In genomic region chr4:184428787-184429186, GRCh38 we compare ENCODE assay signal across 26 cellular contexts.
"Had no signal": no experiment of that assay in that cellular context is flagged by ENCODE, and none has a peak within 500 bp of the region (broad histone marks: within the 10 kb centered on the region; RNA-seq: fewer than 3 reads in every experiment).

No MANE protein-coding gene starts in this region.

- H3K27me3 ChIP-seq: esophagus muscularis mucosa, foreskin keratinocyte, heart left ventricle, tibial artery had no signal

- H3K4me3 ChIP-seq: esophagus muscularis mucosa, heart left ventricle, tibial artery had no signal

- H3K9ac ChIP-seq: parathyroid adenoma, SK-N-SH had no signal

- H3K27ac ChIP-seq: foreskin keratinocyte had no signal

- H3K4me3 Mint-ChIP-seq: activated naive CD8-positive, alpha-beta T cell; activated T-cell treated with anti-CD3 and anti-CD28 coated beads, Interleukin-2, amount 50 U/mL, for 4 hours; central memory CD8-positive, alpha-beta T cell; dendritic cell treated with granulocyte-macrophage colony-stimulating factor and Interleukin-4, amounts not matched to agents 40 ng/mL and 50 ng/mL, for 4 days; mesothelial cell of epicardium; neural crest cell; T-helper 17 cell had no signal

- H3K9me3 ChIP-seq: esophagus muscularis mucosa, heart left ventricle, SK-N-SH, tibial artery had no signal

- H3K27ac Mint-ChIP-seq: mesothelial cell of epicardium had no signal

- H2AFZ ChIP-seq: parathyroid adenoma had no signal

- H3K9me3 Mint-ChIP-seq: activated T-cell treated with anti-CD3 and anti-CD28 coated beads, Interleukin-2, amount 50 U/mL, for 4 hours; activated T-helper 2 cell treated with anti-CD3 and anti-CD28 coated beads, Interferon-gamma antibody, Interleukin-2, Interleukin-4, amounts not matched to agents 10 μg/mL and 5 μg/mL and 100 μg/mL, durations not matched to agents 14 hours and 24 hours and 36 hours; central memory CD8-positive, alpha-beta T cell; dendritic cell treated with granulocyte-macrophage colony-stimulating factor and Interleukin-4, amounts not matched to agents 40 ng/mL and 50 ng/mL, for 4 days; mesothelial cell of epicardium; naive B cell; neural crest cell had no signal

- ATAC-seq: activated T-cell treated with anti-CD3 and anti-CD28 coated beads, Interleukin-2, amount 50 U/mL, for 4 hours; foreskin keratinocyte; heart left ventricle; right cardiac atrium; T-helper 17 cell had no signal

- H3K27me3 Mint-ChIP-seq: activated naive CD8-positive, alpha-beta T cell; central memory CD8-positive, alpha-beta T cell; dendritic cell treated with granulocyte-macrophage colony-stimulating factor and Interleukin-4, amounts not matched to agents 40 ng/mL and 50 ng/mL, for 4 days; naive B cell; T-helper 17 cell had no signal

- H3K4me1 ChIP-seq: foreskin keratinocyte had no signal

- FAIRE-seq: bronchial epithelial cell had no signal

- DNase-seq: activated CD4-positive, alpha-beta T cell treated with anti-CD3 and anti-CD28 coated beads for 4 hours; activated CD4-positive, alpha-beta T cell treated with anti-CD3 and anti-CD28 coated beads, Interleukin-2, amount 50 U/mL, for 4 hours; activated CD8-positive, alpha-beta memory T cell treated with anti-CD3 and anti-CD28 coated beads, Interleukin-2, amount 50 U/mL, for 4 hours; activated T-cell treated with anti-CD3 and anti-CD28 coated beads, Interleukin-2, amount 50 U/mL, for 4 hours; anterior cingulate cortex; foreskin keratinocyte; heart left ventricle; hypothalamus; naive B cell; occipital lobe; right cardiac atrium; SK-N-SH; stimulated activated CD4-positive, alpha-beta T cell treated with anti-CD3 and anti-CD28 coated beads, Interleukin-15, amount 100 ng/mL, for 24 hours; stimulated activated CD4-positive, alpha-beta T cell treated with anti-CD3 and anti-CD28 coated beads, Interleukin-2, amount 100 ng/mL, for 24 hours; stimulated activated naive CD4-positive, alpha-beta T cell treated with Interleukin-2 at 50 U/mL for 16 hours; T-helper 17 cell; tibial artery had no signal
